ENCODE assay signal across 11 cellular contexts in the genomic region with DNA sequence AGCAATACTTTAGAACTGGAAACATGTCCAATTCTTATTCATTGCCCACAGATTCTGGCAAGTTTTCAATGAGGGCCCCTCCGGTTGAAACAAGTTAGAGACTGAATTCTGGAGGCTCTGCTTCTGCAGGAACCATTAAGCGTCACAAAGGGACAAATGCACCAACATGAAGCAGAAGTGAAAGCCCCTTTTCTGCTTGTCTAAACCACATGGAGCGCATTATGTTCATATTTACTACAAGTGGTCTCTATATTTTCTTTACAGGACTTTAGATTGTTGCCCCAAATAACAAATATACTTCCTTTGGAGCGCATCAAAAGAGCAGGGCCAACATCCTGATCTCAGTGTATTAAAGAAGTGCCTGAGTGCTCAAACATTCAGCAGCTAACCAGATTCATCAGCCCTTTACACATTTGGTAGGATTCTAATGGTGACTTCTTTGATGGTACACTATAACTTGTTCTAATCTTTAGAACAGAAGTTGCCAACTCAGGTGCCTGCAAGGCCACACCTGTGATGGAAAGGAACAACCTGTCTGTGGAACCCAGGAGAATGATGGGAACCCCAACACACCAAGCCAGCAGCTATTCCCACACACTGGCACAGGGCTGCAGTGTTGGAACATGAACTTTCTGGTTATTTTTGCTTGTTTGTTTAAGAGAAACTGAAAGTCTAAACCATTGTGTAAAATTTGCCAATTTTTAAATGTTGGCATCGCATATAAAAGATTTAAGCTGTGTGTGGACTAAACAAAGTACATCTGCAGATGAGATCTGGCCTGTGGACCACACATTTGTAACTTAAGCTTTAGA.
DNase-seq lines count a peak whose midpoint lies in the region; ATAC-seq and TF ChIP-seq lines count a peak whose summit lies in the region.
"Had no signal": no experiment of that assay in that cellular context is flagged by ENCODE, and none has a peak within 500 bp of the region (broad histone marks: within the 10 kb centered on the region; RNA-seq: fewer than 3 reads in every experiment).

No MANE protein-coding gene starts in this region.

- H3K27ac Mint-ChIP-seq in nephron: peak overlapping the region in 2 of 3 experiments; percentile 53 to 73

- POLR2A ChIA-PET in HEK293T (lab: Yijun Ruan, JAX): no interaction called here

- CTCF ChIA-PET in HEK293T (lab: Yijun Ruan, JAX): no interaction called here

- no peaks in the 10 kb centered on the region for H3K27me3 Mint-ChIP-seq in nephron (ENCODE audit: low read depth)

- no peaks in the 10 kb centered on the region for H3K9me3 Mint-ChIP-seq in nephron

- peaks cover 26% of the 10 kb centered on the region for H3K4me1 Mint-ChIP-seq in nephron

- H3K4me3 Mint-ChIP-seq in nephron: no peak overlapping the region

- H3K36me3 Mint-ChIP-seq in nephron (ENCODE audit: low read depth): no peaks in the 10 kb centered on the region

- peak; percentile 60 for ATAC-seq in GM19025 (IDR thresholded peaks at IDR 0.05; ENCODE audit: low read depth, unreplicated experiment)
- peak; percentile 69 for ATAC-seq in HG02588 (IDR thresholded peaks at IDR 0.05; ENCODE audit: unreplicated experiment)
- ATAC-seq in HG03460 (IDR thresholded peaks at IDR 0.05; ENCODE audit: unreplicated experiment): peak; percentile 81
- no peak for ATAC-seq in GM18873 (IDR thresholded peaks at IDR 0.05; ENCODE audit: low FRiP score, unreplicated experiment)

- TF ChIP-seq CTCF in nephron (IDR thresholded peaks at IDR 0.05; ENCODE audit: unreplicated experiment in 3 of 3): no peak

- DNase-seq in NCI-H2029 treated with DMSO at 0.1 percent for 48 hours (lab: John Stamatoyannopoulos, UW) (no peak), HEK293T (ENCODE audit: extremely low spot score) (no peak), NCI-H128 (lab: John Stamatoyannopoulos, UW; ENCODE audit: unreplicated experiment) (no peak)
- DNase-seq: activated CD8-positive, alpha-beta memory T cell treated with anti-CD3 and anti-CD28 coated beads, Interleukin-2, amount 50 U/mL, for 48 hours; DND-41; T-helper 9 cell had no signal

TF ChIP-seq in HEK293T, 16 proteins besides CTCF, POLR2A, EP300 and RAD21:
- TF ChIP-seq HDGF (IDR thresholded peaks at IDR 0.05; ENCODE audit: borderline replicate concordance): no peak
- TF ChIP-seq SP1 (IDR thresholded peaks at IDR 0.05): no peak
- TF ChIP-seq FOXA1 (IDR thresholded peaks at IDR 0.05): no peak
- no peak for TF ChIP-seq BHLHE40 (IDR thresholded peaks at IDR 0.05; ENCODE audit: borderline replicate concordance)
- TF ChIP-seq CTBP1 (IDR thresholded peaks at IDR 0.05; ENCODE audit: borderline replicate concordance): no peak
- TF ChIP-seq FOXM1 (IDR thresholded peaks at IDR 0.05; ENCODE audit: borderline replicate concordance): no peak
- no peak for TF ChIP-seq ELF4 (IDR thresholded peaks at IDR 0.05)
- TF ChIP-seq ARNT (IDR thresholded peaks at IDR 0.05): no peak
- TF ChIP-seq, protein P1, sequence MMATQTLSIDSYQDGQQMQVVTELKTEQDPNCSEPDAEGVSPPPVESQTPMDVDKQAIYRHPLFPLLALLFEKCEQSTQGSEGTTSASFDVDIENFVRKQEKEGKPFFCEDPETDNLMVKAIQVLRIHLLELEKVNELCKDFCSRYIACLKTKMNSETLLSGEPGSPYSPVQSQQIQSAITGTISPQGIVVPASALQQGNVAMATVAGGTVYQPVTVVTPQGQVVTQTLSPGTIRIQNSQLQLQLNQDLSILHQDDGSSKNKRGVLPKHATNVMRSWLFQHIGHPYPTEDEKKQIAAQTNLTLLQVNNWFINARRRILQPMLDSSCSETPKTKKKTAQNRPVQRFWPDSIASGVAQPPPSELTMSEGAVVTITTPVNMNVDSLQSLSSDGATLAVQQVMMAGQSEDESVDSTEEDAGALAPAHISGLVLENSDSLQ (IDR thresholded peaks at IDR 0.05): no peak
- TF ChIP-seq ZNF384 (IDR thresholded peaks at IDR 0.05): no peak
- TF ChIP-seq TARDBP (IDR thresholded peaks at IDR 0.05): no peak
- TF ChIP-seq NFRKB (IDR thresholded peaks at IDR 0.05): no peak
- no peak for TF ChIP-seq L3MBTL2 (conservative IDR thresholded peaks at IDR 0.05)
- no peak for TF ChIP-seq FOXK2 (IDR thresholded peaks at IDR 0.05)
- TF ChIP-seq LEF1 (IDR thresholded peaks at IDR 0.05; ENCODE audit: borderline replicate concordance): no peak
- no peak for TF ChIP-seq SUZ12 (IDR thresholded peaks at IDR 0.05)
